Comparison of ENCODE assay signal across 1 cellular context in the genomic region with DNA sequence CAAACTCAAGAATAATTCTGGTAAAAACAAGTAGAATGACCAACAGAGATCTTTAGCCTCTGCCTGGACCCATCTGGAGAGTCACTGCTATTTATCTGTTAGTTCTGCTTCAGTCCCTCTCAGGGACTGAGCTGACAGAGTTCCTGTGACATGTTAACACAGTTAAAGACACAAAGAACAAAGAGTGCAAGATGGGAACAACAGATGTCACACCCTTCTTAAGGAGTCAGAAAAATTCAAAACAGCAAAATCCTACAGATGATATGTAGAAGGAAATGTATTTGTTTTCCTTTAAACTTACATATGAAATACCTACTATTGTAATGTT.
TF ChIP-seq lines count a peak whose summit lies in the region.

No MANE protein-coding gene starts in this region.

TF ChIP-seq in WTC11, 78 proteins besides CTCF, POLR2A, EP300 and RAD21 (continued from another document):
- TF ChIP-seq, protein P1, sequence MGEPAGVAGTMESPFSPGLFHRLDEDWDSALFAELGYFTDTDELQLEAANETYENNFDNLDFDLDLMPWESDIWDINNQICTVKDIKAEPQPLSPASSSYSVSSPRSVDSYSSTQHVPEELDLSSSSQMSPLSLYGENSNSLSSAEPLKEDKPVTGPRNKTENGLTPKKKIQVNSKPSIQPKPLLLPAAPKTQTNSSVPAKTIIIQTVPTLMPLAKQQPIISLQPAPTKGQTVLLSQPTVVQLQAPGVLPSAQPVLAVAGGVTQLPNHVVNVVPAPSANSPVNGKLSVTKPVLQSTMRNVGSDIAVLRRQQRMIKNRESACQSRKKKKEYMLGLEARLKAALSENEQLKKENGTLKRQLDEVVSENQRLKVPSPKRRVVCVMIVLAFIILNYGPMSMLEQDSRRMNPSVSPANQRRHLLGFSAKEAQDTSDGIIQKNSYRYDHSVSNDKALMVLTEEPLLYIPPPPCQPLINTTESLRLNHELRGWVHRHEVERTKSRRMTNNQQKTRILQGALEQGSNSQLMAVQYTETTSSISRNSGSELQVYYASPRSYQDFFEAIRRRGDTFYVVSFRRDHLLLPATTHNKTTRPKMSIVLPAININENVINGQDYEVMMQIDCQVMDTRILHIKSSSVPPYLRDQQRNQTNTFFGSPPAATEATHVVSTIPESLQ (CRISPR knock-in tag; IDR thresholded peaks at IDR 0.05) = no peak
- TF ChIP-seq ZNF423 (CRISPR knock-in tag; IDR thresholded peaks at IDR 0.05) (no peak), TP53 (CRISPR knock-in tag; IDR thresholded peaks at IDR 0.05) (no peak)
